30 cellular contexts compared by ENCODE assay signal in the genomic region with DNA sequence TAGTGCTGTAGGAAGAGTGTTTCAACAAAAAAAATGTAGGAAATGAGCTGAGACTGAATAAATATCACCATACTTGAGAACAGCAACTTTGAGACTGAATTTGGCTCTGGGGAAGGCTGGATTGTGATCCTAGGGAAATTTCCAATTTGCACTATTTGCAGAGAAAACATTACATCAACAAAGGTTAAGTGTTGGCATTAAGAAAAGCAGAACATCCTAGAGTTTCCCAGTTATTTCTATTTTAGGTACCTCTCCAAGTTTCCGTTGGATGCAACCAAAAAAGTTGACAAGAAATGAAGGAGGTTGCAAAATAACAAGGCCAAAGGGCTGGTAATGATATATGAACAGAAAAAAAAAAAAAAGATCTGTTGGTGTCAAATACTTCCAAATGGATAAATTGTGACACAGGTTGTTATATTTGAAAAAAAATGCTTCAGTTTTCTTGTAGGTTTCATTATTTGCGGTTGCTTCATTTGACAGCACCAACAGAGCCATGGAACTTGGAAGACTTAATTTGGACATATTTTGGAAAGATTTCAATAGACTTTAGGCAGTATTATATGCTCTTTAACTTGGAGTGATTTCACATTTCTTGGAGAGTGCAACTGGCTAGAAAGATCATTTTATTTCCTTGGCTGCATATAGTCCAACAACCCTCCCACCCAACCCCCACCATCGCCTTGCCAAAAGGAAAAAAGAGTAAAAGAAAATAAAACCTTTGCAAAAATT.
"Had no signal": no experiment of that assay in that cellular context is flagged by ENCODE, and none has a peak within 500 bp of the region (broad histone marks: within the 10 kb centered on the region; RNA-seq: fewer than 3 reads in every experiment).

No MANE protein-coding gene starts in this region.

- H2AFZ ChIP-seq: hepatocyte had no signal

- DNase-seq: activated B cell treated with CpG ODN at 0.5 μM for 24 hours; activated CD4-positive, alpha-beta T cell treated with anti-CD3 and anti-CD28 coated beads for 36 hours; activated CD4-positive, alpha-beta T cell treated with anti-CD3 and anti-CD28 coated beads, Interleukin-2, amount 50 U/mL, for 4 hours; activated CD8-positive, alpha-beta memory T cell treated with anti-CD3 and anti-CD28 coated beads for 24 hours; activated CD8-positive, alpha-beta memory T cell treated with anti-CD3 and anti-CD28 coated beads, Interleukin-2, amount 50 U/mL, for 4 hours; activated naive CD4-positive, alpha-beta T cell; activated T-cell treated with anti-CD3 and anti-CD28 coated beads, Interleukin-2, amount 50 U/mL, for 24 hours; colonic mucosa; endodermal cell; foreskin melanocyte; immature natural killer cell; left ventricle myocardium superior; mesenchymal stem cell; mucosa of descending colon; nephron progenitor cell; nucleus accumbens; right lobe of liver; small intestine; stimulated activated CD4-positive, alpha-beta T cell treated with anti-CD3 and anti-CD28 coated beads, Interleukin-2, amount 100 ng/mL, for 24 hours; stimulated activated naive CD8-positive, alpha-beta T cell treated with anti-CD3 and anti-CD28 coated beads, Interleukin-15, amount 100 ng/mL, for 72 hours; T1000; tibial artery had no signal

- ATAC-seq: activated CD4-positive, alpha-beta T cell treated with anti-CD3 and anti-CD28 coated beads for 36 hours; left ventricle myocardium superior; mucosa of descending colon; stimulated activated effector memory CD8-positive, alpha-beta T cell treated with anti-CD3 and anti-CD28 coated beads, Interleukin-12 subunit alpha, Interleukin-12 subunit beta, amount 100 ng/mL, for 72 hours; stimulated activated naive CD8-positive, alpha-beta T cell treated with anti-CD3 and anti-CD28 coated beads, Interleukin-15, amount 100 ng/mL, for 72 hours had no signal

- H3K9me3 ChIP-seq: breast epithelium, colonic mucosa, mucosa of descending colon, right lobe of liver, tibial artery had no signal

- H3K4me1 Mint-ChIP-seq: activated CD4-positive, alpha-beta T cell treated with anti-CD3 and anti-CD28 coated beads for 36 hours; central memory CD8-positive, alpha-beta T cell; immature natural killer cell; stimulated activated effector memory CD8-positive, alpha-beta T cell treated with anti-CD3 and anti-CD28 coated beads, Interleukin-12 subunit alpha, Interleukin-12 subunit beta, amount 100 ng/mL, for 72 hours; stimulated activated naive CD8-positive, alpha-beta T cell treated with anti-CD3 and anti-CD28 coated beads, Interleukin-15, amount 100 ng/mL, for 72 hours had no signal

- H3K4me2 ChIP-seq: hepatocyte had no signal

- H3K27ac ChIP-seq: breast epithelium, colonic mucosa, epithelial cell of prostate, hepatocyte, right lobe of liver, tibial artery had no signal

- H3K4me3 Mint-ChIP-seq: activated B cell treated with CpG ODN at 0.5 μM for 24 hours; activated CD4-positive, alpha-beta T cell treated with anti-CD3 and anti-CD28 coated beads for 36 hours; activated naive CD8-positive, alpha-beta T cell; activated T-cell treated with anti-CD3 and anti-CD28 coated beads, Interleukin-2, amount 50 U/mL, for 24 hours; central memory CD8-positive, alpha-beta T cell; endodermal cell; immature natural killer cell; nephron progenitor cell; stimulated activated effector memory CD8-positive, alpha-beta T cell treated with anti-CD3 and anti-CD28 coated beads, Interleukin-12 subunit alpha, Interleukin-12 subunit beta, amount 100 ng/mL, for 72 hours; stimulated activated naive CD8-positive, alpha-beta T cell treated with anti-CD3 and anti-CD28 coated beads, Interleukin-15, amount 100 ng/mL, for 72 hours; T-helper 1 cell treated with Interleukin-12 subunit alpha and Interleukin-12 subunit beta and Interleukin-4 antibody, amounts not matched to agents 30 μg/mL and 1 μg/mL, for 36 hours had no signal

- H3K27me3 ChIP-seq: breast epithelium, colonic mucosa, hepatocyte, right lobe of liver, tibial artery had no signal

- H3K9me3 Mint-ChIP-seq: activated B cell treated with CpG ODN at 0.5 μM for 24 hours; activated T-cell treated with anti-CD3 and anti-CD28 coated beads, Interleukin-2, amount 50 U/mL, for 24 hours; activated T-helper 2 cell treated with anti-CD3 and anti-CD28 coated beads, Interferon-gamma antibody, Interleukin-2, Interleukin-4, amounts not matched to agents 10 μg/mL and 5 μg/mL and 100 μg/mL, durations not matched to agents 14 hours and 24 hours and 36 hours; central memory CD8-positive, alpha-beta T cell; endodermal cell; nephron progenitor cell; stimulated activated naive CD8-positive, alpha-beta T cell treated with anti-CD3 and anti-CD28 coated beads, Interleukin-15, amount 100 ng/mL, for 72 hours; T-helper 1 cell treated with Interleukin-12 subunit alpha and Interleukin-12 subunit beta and Interleukin-4 antibody, amounts not matched to agents 30 μg/mL and 1 μg/mL, for 36 hours had no signal

- H3K27ac Mint-ChIP-seq: activated B cell treated with CpG ODN at 0.5 μM for 24 hours; activated CD4-positive, alpha-beta T cell treated with anti-CD3 and anti-CD28 coated beads for 36 hours; activated naive CD8-positive, alpha-beta T cell; activated T-cell treated with anti-CD3 and anti-CD28 coated beads, Interleukin-2, amount 50 U/mL, for 24 hours; activated T-helper 2 cell treated with anti-CD3 and anti-CD28 coated beads, Interferon-gamma antibody, Interleukin-2, Interleukin-4, amounts not matched to agents 10 μg/mL and 5 μg/mL and 100 μg/mL, durations not matched to agents 14 hours and 24 hours and 36 hours; endodermal cell; immature natural killer cell; nephron progenitor cell; stimulated activated effector memory CD8-positive, alpha-beta T cell treated with anti-CD3 and anti-CD28 coated beads, Interleukin-12 subunit alpha, Interleukin-12 subunit beta, amount 100 ng/mL, for 72 hours; stimulated activated naive CD8-positive, alpha-beta T cell treated with anti-CD3 and anti-CD28 coated beads, Interleukin-15, amount 100 ng/mL, for 72 hours; T-helper 1 cell treated with Interleukin-12 subunit alpha and Interleukin-12 subunit beta and Interleukin-4 antibody, amounts not matched to agents 30 μg/mL and 1 μg/mL, for 36 hours had no signal

- H3K79me2 ChIP-seq: hepatocyte had no signal

- FAIRE-seq: small intestine had no signal

- H3K36me3 ChIP-seq: breast epithelium, colonic mucosa, right lobe of liver, tibial artery had no signal

- H3K36me3 Mint-ChIP-seq: activated naive CD8-positive, alpha-beta T cell; immature natural killer cell; stimulated activated effector memory CD8-positive, alpha-beta T cell treated with anti-CD3 and anti-CD28 coated beads, Interleukin-12 subunit alpha, Interleukin-12 subunit beta, amount 100 ng/mL, for 72 hours had no signal

- H3K4me1 ChIP-seq: breast epithelium, colonic mucosa, right lobe of liver had no signal

- H3K4me3 ChIP-seq: breast epithelium, colonic mucosa, hepatocyte, mucosa of descending colon, right lobe of liver, tibial artery had no signal

- H3K27me3 Mint-ChIP-seq: activated naive CD8-positive, alpha-beta T cell; central memory CD8-positive, alpha-beta T cell; stimulated activated naive CD8-positive, alpha-beta T cell treated with anti-CD3 and anti-CD28 coated beads, Interleukin-15, amount 100 ng/mL, for 72 hours had no signal
